8 cellular contexts compared by ENCODE assay signal in genomic region chr2:138787053-138787666, GRCh38. TPM values are rescaled to one million over a fixed set of nuclear protein-coding genes. Genes with fewer than 3 reads are reported as not detected.
DNase-seq lines count a peak whose midpoint lies in the region; ATAC-seq and TF ChIP-seq lines count a peak whose summit lies in the region.

No MANE protein-coding gene starts in this region.

- H3K9me3 ChIP-seq in SK-N-SH = no peaks in the 10 kb centered on the region
- H3K9me3 ChIP-seq in spleen = no peaks in the 10 kb centered on the region

- POLR2A ChIA-PET in SK-N-SH (lab: Yijun Ruan, JAX) = no interaction called here

- DNase-seq in Right ventricle myocardium superior (no peak), cardiac septum (ENCODE audit: low spot score) (no peak), HT-29 (ENCODE audit: low spot score) (peak; percentile 47), SK-N-SH (peak; percentile 49), foreskin keratinocyte (peak; percentile 13 to 33), spleen (no peak), hepatic stellate cell (ENCODE audit: low spot score) (no peak)

- no peaks in the 10 kb centered on the region for H3K36me3 ChIP-seq in SK-N-SH (replicated peaks in 1 of 2; ENCODE audit: control insufficient read depth in 1 of 2, insufficient read depth in 2 of 2, low read length in 1 of 2)
- no peaks in the 10 kb centered on the region for H3K36me3 ChIP-seq in spleen

- H3K27ac ChIP-seq in SK-N-SH (ENCODE audit: low read depth in 2 of 2, low read length in 1 of 2) (no peak overlapping the region), foreskin keratinocyte (no peak overlapping the region), spleen (no peak overlapping the region)

- ATAC-seq in Right ventricle myocardium superior (ENCODE audit: poor library complexity) (peak; percentile 43), foreskin keratinocyte (peak; percentile 68), HG02973 (IDR thresholded peaks at IDR 0.05; ENCODE audit: unreplicated experiment) (no peak)

- intact Hi-C loops in Right ventricle myocardium superior (cut with DNase I) = no loop called here
- intact Hi-C loops in cardiac septum (cut with DNase I) = loop anchor here (10.0 kb wide), 3 partner anchors 292 to 872 kb away; no protein-coding TSS in a partner anchor
- intact Hi-C loops in spleen (cut with DNase I; ENCODE audit: low total_unique reads) = loop anchor here (10.0 kb wide), 1 partner anchor 882 kb away; no protein-coding TSS in a partner anchor

- H3K9ac ChIP-seq in SK-N-SH = no peak overlapping the region

- TF ChIP-seq CTCF in SK-N-SH (IDR thresholded peaks at IDR 0.05) (peak; percentile 83), foreskin keratinocyte (conservative IDR thresholded peaks at IDR 0.05) (peak; percentile 87), spleen (IDR thresholded peaks at IDR 0.05 in 8 of 11, conservative IDR thresholded peaks at IDR 0.05 in 3 of 11) (peak; percentile 8 to 75 (median 64))

- H2AFZ ChIP-seq in SK-N-SH (ENCODE audit: low read depth) = no peak overlapping the region

- TF ChIP-seq RAD21 in SK-N-SH (IDR thresholded peaks at IDR 0.05; ENCODE audit: low read length) = peak; percentile 90

- H3K27me3 ChIP-seq in SK-N-SH (ENCODE audit: insufficient read depth) (no peaks in the 10 kb centered on the region; the same call in 1 of the 2 replicates), foreskin keratinocyte (peaks cover 44% of the 10 kb centered on the region), spleen (replicated peaks in 1 of 7) (peaks cover 0 to 10% (median 0%) of the 10 kb centered on the region in 7 donors)

- no peaks in the 10 kb centered on the region for H3K9me2 ChIP-seq in SK-N-SH

- H3K4me3 ChIP-seq in SK-N-SH (ENCODE audit: low read depth in 2 of 2, low read length in 1 of 2) (peak overlapping the region in 1 of 2 experiments; percentile 30; a peak in 1 of 4 replicates), spleen (no peak overlapping the region)

- no peaks in the 10 kb centered on the region for H3K4me1 ChIP-seq in SK-N-SH (ENCODE audit: control insufficient read depth in 1 of 2, insufficient read depth in 2 of 2, low read depth in 1 of 2, low read length in 1 of 2)
- H3K4me1 ChIP-seq in foreskin keratinocyte = no peaks in the 10 kb centered on the region
- H3K4me1 ChIP-seq in spleen = no peaks in the 10 kb centered on the region

- H4K20me1 ChIP-seq in SK-N-SH (ENCODE audit: insufficient read depth) = no peaks in the 10 kb centered on the region

- no peaks in the 10 kb centered on the region for H3F3A ChIP-seq in SK-N-SH (replicated peaks; ENCODE audit: insufficient read depth)

- no peak overlapping the region for H3K4me2 ChIP-seq in SK-N-SH

- 2% methylated on average over 2 of the region's 2 CpGs for WGBS in SK-N-SH (ENCODE audit: low lambda C conversion rate)
- 24 to 31% (median 28%) methylated on average over 2 of the region's 2 CpGs for WGBS in spleen, 5 donors

- CTCF ChIA-PET in SK-N-SH (lab: Yijun Ruan, JAX) = interaction anchor here (0.6 to 4.4 kb wide), 55 partner anchors 9 to 922 kb away, joined by 3 to 55 read pairs (median 4); partner anchors contain the start of gene HNMT

- TF ChIP-seq EP300 in SK-N-SH (IDR thresholded peaks at IDR 0.05; ENCODE audit: borderline replicate concordance in 1 of 2, low read depth in 1 of 2, low read length in 1 of 2) = no peak

- H3K79me2 ChIP-seq in SK-N-SH (ENCODE audit: insufficient read depth) = no peaks in the 10 kb centered on the region

- no peak for TF ChIP-seq POLR2A in spleen (IDR thresholded peaks at IDR 0.05)

TF ChIP-seq in SK-N-SH, 30 proteins besides CTCF, POLR2A, EP300 and RAD21:
- TF ChIP-seq SMC3 (IDR thresholded peaks at IDR 0.05; ENCODE audit: low read depth, low read length) = peak; percentile 76
- TF ChIP-seq TCF12 (IDR thresholded peaks at IDR 0.05) = no peak

RNA-seq across cellular contexts. Expression of gene NXPH2, which starts 7.0 kb away (rescaled TPM):
- total RNA-seq in Right ventricle myocardium superior (not detected), cardiac septum (not detected), foreskin keratinocyte (not detected in 2 replicates), spleen (not detected)
- total RNA-seq in HT-29 (2014; rRNA removed; shearing (Covaris generic)) = not detected in 2 replicates
- polyA plus RNA-seq in SK-N-SH (2012; rRNA removed) (not detected in 2 replicates), foreskin keratinocyte (not detected in 2 replicates), spleen (not detected)
- polyA plus RNA-seq in SK-N-SH (2012; cell fraction: cytosol; rRNA removed) = 0.05 and 0.09 TPM in 2 replicates
- not detected in 2 replicates for polyA plus RNA-seq in SK-N-SH (2012; cell fraction: nucleus; rRNA removed)

Comparison
In these comparisons a context has a peak if more than half of its experiments do, and no peak if none do; other contexts are left out.
1. DNase-seq: peak in HT-29 (single experiment), SK-N-SH (single experiment) and foreskin keratinocyte (2 of 2); none in Right ventricle myocardium superior (single experiment), cardiac septum (single experiment), spleen (single experiment) and hepatic stellate cell (single experiment).
2. Peak in every context shown above with its lines, with median percentiles within 50 percentile points of each other: CTCF ChIP-seq.